In the genomic region with DNA sequence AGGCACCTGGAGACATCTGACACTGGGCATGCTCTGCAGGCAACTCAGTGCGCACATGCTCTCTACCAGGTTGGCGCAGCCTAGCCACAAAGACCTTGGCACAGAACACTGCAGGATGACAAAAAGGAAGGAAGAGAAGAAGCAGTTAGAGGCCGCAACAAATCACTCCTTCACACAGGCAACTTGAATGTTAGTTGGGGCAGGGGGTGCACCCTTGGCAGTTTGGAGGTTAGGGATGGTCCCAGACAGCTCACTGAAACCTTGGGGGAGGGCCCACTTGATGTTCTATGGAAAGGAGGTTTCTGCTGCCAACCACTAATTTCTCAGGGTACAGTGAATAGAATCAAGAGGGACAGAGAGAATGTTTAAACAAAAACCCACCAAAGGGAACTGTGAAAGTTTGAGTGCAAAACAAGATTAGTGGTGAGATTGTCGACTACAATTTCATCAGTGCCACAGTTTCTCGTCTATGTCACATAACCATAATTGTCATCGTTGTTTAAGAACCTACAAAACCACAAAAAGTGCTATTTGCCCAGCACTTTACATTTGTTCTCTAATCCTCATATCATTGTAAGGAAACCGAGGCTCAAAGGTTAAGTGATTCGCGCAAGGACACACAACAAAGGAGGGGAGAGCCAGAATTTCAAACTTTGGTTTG, we compare ENCODE assay signal across 8 cellular contexts. TPM values are rescaled to one million over a fixed set of nuclear protein-coding genes. Genes with fewer than 3 reads are reported as not detected.
DNase-seq lines count a peak whose midpoint lies in the region; ATAC-seq, FAIRE-seq and TF ChIP-seq lines count a peak whose summit lies in the region.

No MANE protein-coding gene starts in this region.

- H3K27ac Mint-ChIP-seq in activated naive CD4-positive, alpha-beta T cell treated with anti-CD3 and anti-CD28 coated beads, Interleukin-2, amount 50 U/mL, for 72 hours: peak overlapping the region; percentile 90 to 92

- H3K4me1 ChIP-seq in small intestine (ENCODE audit: control insufficient read depth in 2 of 2, insufficient read depth in 1 of 2, low read depth in 1 of 2, low read length in 1 of 2): peaks cover 0 to 17% of the 10 kb centered on the region in 2 donors

- H3K4me3 ChIP-seq in skin epidermis (no peak overlapping the region), small intestine (ENCODE audit: low read depth in 1 of 2, low read length in 2 of 2) (no peak overlapping the region)

- no peaks in the 10 kb centered on the region for H3K36me3 ChIP-seq in small intestine (ENCODE audit: control insufficient read depth in 2 of 2, insufficient read depth in 2 of 2, low read length in 2 of 2)

- TF ChIP-seq POLR2A in GM12892 (IDR thresholded peaks at IDR 0.05; ENCODE audit: low read depth, low read length): no peak

- DNase-seq in GM12892 (ENCODE audit: insufficient read length): no peak
- peak; percentile 45 to 87 for DNase-seq in activated naive CD4-positive, alpha-beta T cell treated with anti-CD3 and anti-CD28 coated beads, Interleukin-2, amount 50 U/mL, for 72 hours (ENCODE audit: low spot score in 2 of 2)
- no peak for DNase-seq in HTR-8/SVneo (ENCODE audit: insufficient read length, low spot score)
- no peak for DNase-seq in SW 1271 (lab: John Stamatoyannopoulos, UW)
- DNase-seq in small intestine: no peak
- no peak for DNase-seq in kidney glomerular epithelial cell (lab: John Stamatoyannopoulos, UW)

- 71 to 87% (median 78%) methylated on average over 9 of the region's 9 CpGs for WGBS in small intestine, 3 donors

- FAIRE-seq in GM12892 (lab: Jason Lieb, UNC) (peak; percentile 56), HTR-8/SVneo (lab: Jason Lieb, UNC) (no peak), small intestine (lab: Jason Lieb, UNC) (no peak)

- H3K36me3 Mint-ChIP-seq in activated naive CD4-positive, alpha-beta T cell treated with anti-CD3 and anti-CD28 coated beads, Interleukin-2, amount 50 U/mL, for 72 hours: peaks cover 0 to 18% of the 10 kb centered on the region in 2 donors

- peak; percentile 35 for ATAC-seq in HG03457 (IDR thresholded peaks at IDR 0.05; ENCODE audit: unreplicated experiment)
- ATAC-seq in activated naive CD4-positive, alpha-beta T cell treated with anti-CD3 and anti-CD28 coated beads, Interleukin-2, amount 50 U/mL, for 72 hours: peak; percentile 80 to 89

- no peaks in the 10 kb centered on the region for H3K27me3 ChIP-seq in small intestine (ENCODE audit: control insufficient read depth in 2 of 2, insufficient read depth in 2 of 2, low read length in 2 of 2)

- H3K27ac ChIP-seq in skin epidermis: peak overlapping the region in 11 of 21 experiments; percentile 4 to 71 (median 38)
- H3K27ac ChIP-seq in small intestine (ENCODE audit: low read depth in 1 of 2, low read length in 1 of 2): no peak overlapping the region

- no peaks in the 10 kb centered on the region for H3K9me3 Mint-ChIP-seq in activated naive CD4-positive, alpha-beta T cell treated with anti-CD3 and anti-CD28 coated beads, Interleukin-2, amount 50 U/mL, for 72 hours

- no peaks in the 10 kb centered on the region for H3K9me3 ChIP-seq in small intestine (ENCODE audit: control insufficient read depth, low read depth)

RNA-seq across cellular contexts. Expression of gene FBXW11, which starts 48.7 kb away (rescaled TPM):
- 24.9 TPM for polyA plus RNA-seq in GM12892 (2012; ENCODE audit: missing spikeins)
- total RNA-seq in activated naive CD4-positive, alpha-beta T cell treated with anti-CD3 and anti-CD28 coated beads, Interleukin-2, amount 50 U/mL, for 72 hours: 10 to 100 TPM; 40.7 to 41.7 TPM
- polyA plus RNA-seq in small intestine: 10 to 100 TPM; 12.2 to 18.6 (median 13.0) TPM

Comparison
In these comparisons a context has a peak if more than half of its experiments do, and no peak if none do; other contexts are left out.
1. DNase-seq: peak in activated naive CD4-positive, alpha-beta T cell treated with anti-CD3 and anti-CD28 coated beads, Interleukin-2, amount 50 U/mL, for 72 hours (2 of 2); none in GM12892 (single experiment), HTR-8/SVneo (single experiment), SW 1271 (0 of 2), small intestine (single experiment) and kidney glomerular epithelial cell (single experiment).
2. H3K27ac ChIP-seq: peak in skin epidermis (11 of 21); none in small intestine (0 of 2).